19 cellular contexts compared by ENCODE assay signal in genomic region chr13:91950803-91951202, GRCh38.
"Had no signal": no experiment of that assay in that cellular context is flagged by ENCODE, and none has a peak within 500 bp of the region (broad histone marks: within the 10 kb centered on the region; RNA-seq: fewer than 3 reads in every experiment).

No MANE protein-coding gene starts in this region.

- H3K9me3 ChIP-seq: SJSA1 had no signal

- FAIRE-seq: RCC 7860 had no signal

- H3K36me3 Mint-ChIP-seq: IgD-negative memory B cell had no signal

- DNase-seq: KBM-7, MV-4-11, NCI-H1048, NCI-H1105, NCI-H1417, NCI-H146, NCI-H1694 treated with DMSO at 0.1 percent for 48 hours, NCI-H1930, NCI-H2081, NCI-H2107, NCI-H2227 treated with DMSO at 0.1 percent for 48 hours, NCI-H526 treated with DMSO at 0.1 percent for 48 hours, Right ventricle myocardium superior, RPMI8226, SIG-M5 had no signal

- H3K4me1 ChIP-seq: SJSA1 had no signal

- H3K4me3 ChIP-seq: SJSA1, SK-N-MC had no signal

- H3K27ac Mint-ChIP-seq: IgD-negative memory B cell had no signal

- H3K27ac ChIP-seq: SJSA1, SK-N-MC had no signal

- H3K27me3 ChIP-seq: SJSA1 had no signal

- H3K36me3 ChIP-seq: SJSA1 had no signal
